In genomic region chr5:147971472-147971871, GRCh38 we compare ENCODE assay signal across 31 cellular contexts.
"Had no signal": no experiment of that assay in that cellular context is flagged by ENCODE, and none has a peak within 500 bp of the region (broad histone marks: within the 10 kb centered on the region; RNA-seq: fewer than 3 reads in every experiment).

No MANE protein-coding gene starts in this region.

- H3K4me3 ChIP-seq: coronary artery, dorsolateral prefrontal cortex, esophagus muscularis mucosa, heart right ventricle, left ventricle myocardium inferior, lung, psoas muscle, sigmoid colon, uterus had no signal

- H3K4me1 Mint-ChIP-seq: stimulated activated memory B cell treated with anti-CD40 and anti-IgM and Interleukin-4, amounts not matched to agents 10 μg/mL and 1 μg/mL and 100 μg/mL, for 72 hours; stimulated activated naive CD8-positive, alpha-beta T cell treated with anti-CD3 and anti-CD28 coated beads, Interleukin-15, amount 100 ng/mL, for 72 hours had no signal

- H3K36me3 ChIP-seq: esophagus muscularis mucosa, heart right ventricle, left ventricle myocardium inferior, sigmoid colon, uterus had no signal

- H3K27ac Mint-ChIP-seq: activated naive CD8-positive, alpha-beta T cell; effector memory CD8-positive, alpha-beta T cell; stimulated activated memory B cell treated with anti-CD40 and anti-IgM and Interleukin-4, amounts not matched to agents 10 μg/mL and 1 μg/mL and 100 μg/mL, for 72 hours; stimulated activated naive CD8-positive, alpha-beta T cell treated with anti-CD3 and anti-CD28 coated beads, Interleukin-15, amount 100 ng/mL, for 72 hours; type B pancreatic cell had no signal

- ATAC-seq: activated CD4-positive, CD25-positive, alpha-beta regulatory T cell treated with anti-CD3 and anti-CD28 coated beads, Interleukin-2, amount 50 U/mL, for 24 hours; effector memory CD8-positive, alpha-beta T cell; heart right ventricle; psoas muscle; stimulated activated memory B cell treated with anti-CD40 and anti-IgM and Interleukin-4, amounts not matched to agents 10 μg/mL and 1 μg/mL and 100 μg/mL, for 72 hours; stimulated activated naive CD8-positive, alpha-beta T cell treated with anti-CD3 and anti-CD28 coated beads, Interleukin-15, amount 100 ng/mL, for 72 hours had no signal

- H3K79me2 ChIP-seq: parathyroid adenoma had no signal

- H3K9me3 Mint-ChIP-seq: effector memory CD8-positive, alpha-beta T cell; stimulated activated memory B cell treated with anti-CD40 and anti-IgM and Interleukin-4, amounts not matched to agents 10 μg/mL and 1 μg/mL and 100 μg/mL, for 72 hours; stimulated activated naive CD8-positive, alpha-beta T cell treated with anti-CD3 and anti-CD28 coated beads, Interleukin-15, amount 100 ng/mL, for 72 hours; type B pancreatic cell had no signal

- DNase-seq: activated CD4-positive, alpha-beta T cell treated with anti-CD3 and anti-CD28 coated beads for 48 hours; activated CD4-positive, alpha-beta T cell treated with anti-CD3 and anti-CD28 coated beads, Interleukin-2, amount 50 U/mL, for 48 hours; activated CD8-positive, alpha-beta memory T cell treated with anti-CD3 and anti-CD28 coated beads for 24 hours; activated effector memory CD4-positive, alpha-beta T cell treated with Interleukin-2 at 50 U/mL for 16 hours; activated naive CD4-positive, alpha-beta T cell treated with Interleukin-2 at 50 U/mL for 16 hours; anterior cingulate cortex; cerebellar nuclear complex; dorsolateral prefrontal cortex; effector memory CD8-positive, alpha-beta T cell; foreskin melanocyte; heart right ventricle; left ventricle myocardium inferior; psoas muscle; sigmoid colon; small intestine; stimulated activated CD4-positive, alpha-beta T cell treated with anti-CD3 and anti-CD28 coated beads, Interleukin-1b, Interleukin-23, amount 100 ng/mL, for 48 hours; stimulated activated CD4-positive, alpha-beta T cell treated with anti-CD3 and anti-CD28 coated beads, Interleukin-4, amount 100 ng/mL, for 4 hours; stimulated activated CD8-positive, alpha-beta memory T cell treated with anti-CD3 and anti-CD28 coated beads, Interleukin-4, amount 100 ng/mL, for 48 hours; stimulated activated naive CD8-positive, alpha-beta T cell treated with anti-CD3 and anti-CD28 coated beads, Interleukin-15, amount 100 ng/mL, for 72 hours; substantia nigra; T-helper 1 cell; uterus had no signal

- H3K27ac ChIP-seq: coronary artery, dorsolateral prefrontal cortex, esophagus muscularis mucosa, heart right ventricle, left ventricle myocardium inferior, parathyroid adenoma, psoas muscle, sigmoid colon, uterus, VCaP had no signal

- H3K9me3 ChIP-seq: esophagus muscularis mucosa, heart right ventricle, left ventricle myocardium inferior, psoas muscle, sigmoid colon, uterus had no signal

- H3K36me3 Mint-ChIP-seq: activated naive CD8-positive, alpha-beta T cell; stimulated activated memory B cell treated with anti-CD40 and anti-IgM and Interleukin-4, amounts not matched to agents 10 μg/mL and 1 μg/mL and 100 μg/mL, for 72 hours had no signal

- H3K27me3 ChIP-seq: esophagus muscularis mucosa, sigmoid colon, uterus had no signal

- H3K4me1 ChIP-seq: esophagus muscularis mucosa, heart right ventricle, left ventricle myocardium inferior, parathyroid adenoma, psoas muscle, uterus had no signal

- H3K4me3 Mint-ChIP-seq: activated naive CD8-positive, alpha-beta T cell; effector memory CD8-positive, alpha-beta T cell; stimulated activated memory B cell treated with anti-CD40 and anti-IgM and Interleukin-4, amounts not matched to agents 10 μg/mL and 1 μg/mL and 100 μg/mL, for 72 hours; stimulated activated naive CD8-positive, alpha-beta T cell treated with anti-CD3 and anti-CD28 coated beads, Interleukin-15, amount 100 ng/mL, for 72 hours; type B pancreatic cell had no signal

- H3K27me3 Mint-ChIP-seq: activated naive CD8-positive, alpha-beta T cell; effector memory CD8-positive, alpha-beta T cell; stimulated activated memory B cell treated with anti-CD40 and anti-IgM and Interleukin-4, amounts not matched to agents 10 μg/mL and 1 μg/mL and 100 μg/mL, for 72 hours; stimulated activated naive CD8-positive, alpha-beta T cell treated with anti-CD3 and anti-CD28 coated beads, Interleukin-15, amount 100 ng/mL, for 72 hours; type B pancreatic cell had no signal

- H2AFZ ChIP-seq: parathyroid adenoma had no signal
